ENCODE assay signal across 9 cellular contexts in genomic region chr6:132780770-132781371, GRCh38. TPM values are rescaled to one million over a fixed set of nuclear protein-coding genes. Genes with fewer than 3 reads are reported as not detected.
DNase-seq lines count a peak whose midpoint lies in the region; ATAC-seq and TF ChIP-seq lines count a peak whose summit lies in the region.
"Had no signal": no experiment of that assay in that cellular context is flagged by ENCODE, and none has a peak within 500 bp of the region (broad histone marks: within the 10 kb centered on the region; RNA-seq: fewer than 3 reads in every experiment).

No MANE protein-coding gene starts in this region.

- H3K4me2 ChIP-seq in H9 (ENCODE audit: insufficient read depth, insufficient read length, low read length) (no peak overlapping the region), SK-N-SH (no peak overlapping the region)

- TF ChIP-seq CTCF in C4-2B (conservative IDR thresholded peaks at IDR 0.05) (peak; percentile 31), H9 (conservative IDR thresholded peaks at IDR 0.05) (peak; percentile 49), SK-N-SH (IDR thresholded peaks at IDR 0.05) (peak; percentile 45)

- H3F3A ChIP-seq in SK-N-SH (replicated peaks; ENCODE audit: insufficient read depth): no peaks in the 10 kb centered on the region

- no peak overlapping the region for H4K91ac ChIP-seq in H9 (ENCODE audit: insufficient read length, low read depth, low read length)

- no peaks in the 10 kb centered on the region for H3K4me1 Mint-ChIP-seq in H9

- H3K23ac ChIP-seq in H9 (ENCODE audit: insufficient read length, low read depth, low read length): no peak overlapping the region

- H2AFZ ChIP-seq in H9 (ENCODE audit: low read length) (no peak overlapping the region), SK-N-SH (ENCODE audit: low read depth) (no peak overlapping the region)

- no peaks in the 10 kb centered on the region for H3K79me1 ChIP-seq in H9 (ENCODE audit: insufficient read depth, low read depth, low read length, poor library complexity, severe bottlenecking)

- no peak for TF ChIP-seq EP300 in SK-N-SH (IDR thresholded peaks at IDR 0.05; ENCODE audit: borderline replicate concordance in 1 of 2, low read depth in 1 of 2, low read length in 1 of 2)

- H3K4me1 ChIP-seq in H9 (ENCODE audit: insufficient read depth, low read length): no peaks in the 10 kb centered on the region
- H3K4me1 ChIP-seq in SK-N-SH (ENCODE audit: control insufficient read depth in 1 of 2, insufficient read depth in 2 of 2, low read depth in 1 of 2, low read length in 1 of 2): no peaks in the 10 kb centered on the region

- H3K4me3 Mint-ChIP-seq in H9: no peak overlapping the region

- no peak overlapping the region for H2BK120ac ChIP-seq in H9 (ENCODE audit: low read depth, low read length, poor library complexity, severe bottlenecking)

- POLR2A ChIA-PET in SK-N-SH (lab: Yijun Ruan, JAX): no interaction called here

- H3K9ac ChIP-seq in H9 (ENCODE audit: extremely low read depth, insufficient read length, low read length): no peak overlapping the region
- no peak overlapping the region for H3K9ac ChIP-seq in SK-N-SH

- H2BK20ac ChIP-seq in H9 (ENCODE audit: low read depth, low read length, poor library complexity, severe bottlenecking): no peak overlapping the region

- no peaks in the 10 kb centered on the region for H3K23me2 ChIP-seq in H9 (ENCODE audit: insufficient read length, low read depth, low read length, poor library complexity, severe bottlenecking)

- H3K9me3 Mint-ChIP-seq in H9: no peaks in the 10 kb centered on the region

- H4K20me1 ChIP-seq in H9 (ENCODE audit: control insufficient read depth, insufficient read depth, insufficient read length) (no peaks in the 10 kb centered on the region), SK-N-SH (ENCODE audit: insufficient read depth) (no peaks in the 10 kb centered on the region)

- TF ChIP-seq RAD21 in SK-N-SH (IDR thresholded peaks at IDR 0.05; ENCODE audit: low read length): peak; percentile 38

- H3K4me3 ChIP-seq in SK-N-SH (ENCODE audit: low read depth in 2 of 2, low read length in 1 of 2): no peak overlapping the region

- no peaks in the 10 kb centered on the region for H3K9me2 ChIP-seq in SK-N-SH

- no peak overlapping the region for H2BK12ac ChIP-seq in H9 (ENCODE audit: insufficient read length, low read depth, low read length)

- H2BK5ac ChIP-seq in H9 (ENCODE audit: insufficient read length, low read length): no peak overlapping the region

- H3K36me3 ChIP-seq in SK-N-SH (replicated peaks in 1 of 2; ENCODE audit: control insufficient read depth in 1 of 2, insufficient read depth in 2 of 2, low read length in 1 of 2): no peaks in the 10 kb centered on the region

- peaks cover 15 to 39% (median 33%) of the 10 kb centered on the region in 3 experiments; a peak in 6 of 7 replicates for H3K36me3 Mint-ChIP-seq in H9 (ENCODE audit: insufficient read depth in 1 of 3, low read depth in 3 of 3)

- H3K4ac ChIP-seq in H9 (ENCODE audit: low read depth, low read length): no peak overlapping the region

- H3K27me3 Mint-ChIP-seq in H9 (ENCODE audit: low read depth): no peaks in the 10 kb centered on the region

- no CpG with 5 or more reads among the region's 2 CpGs for WGBS in H9 (ENCODE audit: extremely low coverage, insufficient read length, low lambda C conversion rate)
- 13% methylated on average over 2 of the region's 2 CpGs for WGBS in SK-N-SH (ENCODE audit: low lambda C conversion rate)

- no peak overlapping the region for H4K5ac ChIP-seq in H9 (ENCODE audit: insufficient read length, low read depth, low read length)

- H3K27me3 ChIP-seq in H9 (ENCODE audit: insufficient read depth, low read length) (no peaks in the 10 kb centered on the region), SK-N-SH (ENCODE audit: insufficient read depth) (peaks cover 10% of the 10 kb centered on the region; the same call in 1 of the 2 replicates)

- DNase-seq in H9: no peak
- no peak for DNase-seq in SK-N-SH
- peak; percentile 52 for DNase-seq in iris pigment epithelial cell (ENCODE audit: low read depth)
- no peak for DNase-seq in NCI-H446 treated with DMSO at 0.1 percent for 48 hours (lab: John Stamatoyannopoulos, UW)
- DNase-seq: trophoblast cell had no signal

- H3K9me3 ChIP-seq in H9 (ENCODE audit: control insufficient read depth, low read depth, low read length) (no peaks in the 10 kb centered on the region), SK-N-SH (no peaks in the 10 kb centered on the region)

- H2AK5ac ChIP-seq in H9 (ENCODE audit: insufficient read length, low read length): no peak overlapping the region

- no peak overlapping the region for H3K14ac ChIP-seq in H9 (ENCODE audit: insufficient read depth, low read length)

- H3K56ac ChIP-seq in H9 (ENCODE audit: insufficient read length, low read depth, low read length): no peak overlapping the region

- CTCF ChIA-PET in SK-N-SH (lab: Yijun Ruan, JAX): interaction anchor here (2.4 kb wide), 1 partner anchor 18 kb away, joined by 9 read pairs; the partner anchor contains the start of gene SLC18B1

- H3T11ph ChIP-seq in H9 (ENCODE audit: low read length): no peak overlapping the region

- H3K27ac Mint-ChIP-seq in H9: no peak overlapping the region

- H3K18ac ChIP-seq in H9 (ENCODE audit: insufficient read length, low read depth, low read length): no peak overlapping the region

- no peak overlapping the region for H2BK15ac ChIP-seq in H9 (ENCODE audit: low read depth, low read length)

- no peak overlapping the region for H4K8ac ChIP-seq in H9 (replicated peaks; ENCODE audit: insufficient read length, low read depth, low read length)

- no peak for ATAC-seq in GM18870 (IDR thresholded peaks at IDR 0.05; ENCODE audit: unreplicated experiment)
- no peak for ATAC-seq in HG03460 (IDR thresholded peaks at IDR 0.05; ENCODE audit: unreplicated experiment)
- no peak for ATAC-seq in esophagus mucosa

- H3K27ac ChIP-seq in C4-2B: no peak overlapping the region
- H3K27ac ChIP-seq in H9 (ENCODE audit: insufficient read length, low read depth, low read length): no peak overlapping the region
- H3K27ac ChIP-seq in SK-N-SH (ENCODE audit: low read depth in 2 of 2, low read length in 1 of 2): no peak overlapping the region

- H3K79me2 ChIP-seq in H9 (ENCODE audit: insufficient read depth, low read length) (no peaks in the 10 kb centered on the region), SK-N-SH (ENCODE audit: insufficient read depth) (no peaks in the 10 kb centered on the region)

TF ChIP-seq in SK-N-SH, 30 proteins besides CTCF, POLR2A, EP300 and RAD21:
- no peak for TF ChIP-seq YY1 (IDR thresholded peaks at IDR 0.05; ENCODE audit: low read depth)
- TF ChIP-seq SMC3 (IDR thresholded peaks at IDR 0.05; ENCODE audit: low read depth, low read length): peak; percentile 13; the same call in 1 of the 2 replicates

RNA-seq across cellular contexts. Expression of gene SLC18B1, which starts 17.6 kb away (rescaled TPM):
- total RNA-seq in H9 (2021) (18.1 and 19.8 TPM in 2 replicates), esophagus mucosa (12.8 TPM)
- polyA plus RNA-seq in SK-N-SH (2012; rRNA removed): 1.2 and 1.5 TPM in 2 replicates
- 1.3 and 2.0 TPM in 2 replicates for polyA plus RNA-seq in SK-N-SH (2012; cell fraction: cytosol; rRNA removed)
- polyA plus RNA-seq in SK-N-SH (2012; cell fraction: nucleus; rRNA removed): 0.65 and 2.1 TPM in 2 replicates

RNA-seq across cellular contexts. Expression of gene VNN2, which starts 23.2 kb away (rescaled TPM):
- total RNA-seq in H9 (2021): not detected in 2 replicates
- not detected in 2 replicates for polyA plus RNA-seq in SK-N-SH (2012; rRNA removed)
- polyA plus RNA-seq in SK-N-SH (2012; cell fraction: cytosol; rRNA removed): not detected in 2 replicates
- polyA plus RNA-seq in SK-N-SH (2012; cell fraction: nucleus; rRNA removed): not detected in 2 replicates
- 0.28 TPM for total RNA-seq in esophagus mucosa

RNA-seq across cellular contexts. Expression of gene RPS12, which starts 33.5 kb away (rescaled TPM):
- 1,381 and 1,382 TPM in 2 replicates for total RNA-seq in H9 (2021)
- 5,258 and 5,462 TPM in 2 replicates for polyA plus RNA-seq in SK-N-SH (2012; rRNA removed)
- polyA plus RNA-seq in SK-N-SH (2012; cell fraction: cytosol; rRNA removed): 5,646 and 5,854 TPM in 2 replicates
- polyA plus RNA-seq in SK-N-SH (2012; cell fraction: nucleus; rRNA removed): 941 and 1,201 TPM in 2 replicates
- 1,299 TPM for total RNA-seq in esophagus mucosa
